Comparison of ENCODE assay signal across 1 cellular context in the genomic region with DNA sequence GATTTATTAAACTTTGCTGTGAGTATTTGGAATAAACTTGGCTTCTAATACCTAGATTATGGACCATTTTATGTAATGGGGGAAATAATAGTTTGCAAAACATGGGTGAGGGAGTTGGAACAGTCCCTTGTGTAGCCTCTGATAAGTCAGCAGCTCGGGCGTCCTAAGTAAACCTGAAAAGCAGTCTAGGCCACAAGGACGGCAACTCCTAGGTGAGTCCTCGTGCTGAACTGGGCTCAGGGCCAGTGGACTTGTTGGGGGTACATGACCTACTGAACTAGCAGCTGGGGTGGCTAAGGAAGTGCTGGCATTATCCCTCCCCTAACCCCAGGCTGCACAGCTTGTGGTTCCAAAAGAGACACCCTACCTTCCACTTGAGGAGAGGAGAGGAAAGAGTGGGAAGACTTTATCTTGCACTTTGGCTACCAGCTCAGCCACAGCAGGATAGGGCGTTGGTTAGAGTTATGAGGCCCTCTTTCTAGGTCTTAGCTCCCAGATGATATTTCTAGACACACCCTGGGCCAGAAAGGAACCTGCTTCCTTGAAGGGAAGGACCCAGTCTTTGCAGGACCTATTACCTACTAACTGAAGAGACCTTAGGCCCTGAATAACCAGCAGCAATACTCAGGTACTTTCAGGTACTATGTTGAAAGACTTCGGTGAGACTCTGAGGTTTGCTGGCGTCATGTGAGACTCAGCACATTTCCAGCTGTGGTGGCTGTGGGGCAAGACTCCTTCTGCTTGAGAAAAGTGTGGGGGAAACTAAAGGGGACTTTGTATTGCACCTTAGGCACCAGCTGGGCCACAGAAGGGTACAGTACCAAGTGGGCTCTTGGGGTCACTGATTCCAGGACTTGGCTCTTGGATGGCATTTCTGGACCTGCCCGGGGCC.
TF ChIP-seq lines count a peak whose summit lies in the region.

No MANE protein-coding gene starts in this region.

TF ChIP-seq in H1, 55 proteins besides CTCF, POLR2A, EP300 and RAD21:
- no peak for TF ChIP-seq CHD7 (IDR thresholded peaks at IDR 0.05; ENCODE audit: insufficient replicate concordance, low read length)
- TF ChIP-seq JUN (IDR thresholded peaks at IDR 0.05; ENCODE audit: low read depth, low read length): no peak
- TF ChIP-seq SP1 (IDR thresholded peaks at IDR 0.05; ENCODE audit: low read depth, low read length): no peak
- no peak for TF ChIP-seq BCL11A (IDR thresholded peaks at IDR 0.05; ENCODE audit: low read depth in 2 of 2, low read length in 2 of 2)
- no peak for TF ChIP-seq TEAD4 (IDR thresholded peaks at IDR 0.05; ENCODE audit: low read depth, low read length)
TF ChIP-seq in H1: peak in this region for 0.
